Comparison of ENCODE assay signal across 17 cellular contexts in the genomic region with DNA sequence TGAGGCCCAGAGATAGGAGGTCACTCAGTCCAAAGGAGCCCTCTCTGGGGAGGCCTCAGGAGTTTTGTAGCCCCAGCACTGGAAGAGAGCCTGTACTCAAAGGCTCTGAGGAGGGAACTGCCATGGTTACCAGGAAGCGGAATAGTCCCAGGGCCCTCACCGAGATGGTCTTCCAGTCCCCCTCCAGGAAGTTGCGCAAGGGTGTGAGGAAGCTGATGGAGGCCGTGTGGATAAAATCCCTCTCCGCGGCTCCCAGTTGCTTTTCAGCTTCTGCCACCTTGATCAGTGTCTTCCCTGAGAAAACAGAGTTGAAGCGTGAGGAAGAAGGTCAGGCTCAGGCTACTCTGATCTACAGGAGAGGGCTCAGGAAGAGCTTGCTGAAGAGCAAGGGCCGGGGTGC. TPM values are rescaled to one million over a fixed set of nuclear protein-coding genes. Genes with fewer than 3 reads are reported as not detected.
A peak's percentile ranks its signal among the peaks of the same experiment; 100 is the strongest.
DNase-seq lines count a peak whose midpoint lies in the region; ATAC-seq, FAIRE-seq and TF ChIP-seq lines count a peak whose summit lies in the region.
"Had no signal": no experiment of that assay in that cellular context is flagged by ENCODE, and none has a peak within 500 bp of the region (broad histone marks: within the 10 kb centered on the region; RNA-seq: fewer than 3 reads in every experiment).

No MANE protein-coding gene starts in this region.

- H3K4ac ChIP-seq in H1 (replicated peaks; ENCODE audit: insufficient read length, low read depth, low read length): no peak overlapping the region

- no peak overlapping the region for H3K4me2 ChIP-seq in H1 (ENCODE audit: insufficient read depth in 1 of 2, low read depth in 2 of 2, low read length in 2 of 2)

- H3K36me3 ChIP-seq in H1 (ENCODE audit: control insufficient read depth in 2 of 4, insufficient read depth in 4 of 4, low read length in 3 of 4): peaks cover 6 to 39% (median 18%) of the 10 kb centered on the region in 4 experiments; a peak in 7 of 8 replicates

- H2BK12ac ChIP-seq in H1 (ENCODE audit: low read depth, low read length): no peak overlapping the region

- H3K9ac ChIP-seq in H1 (replicated peaks in 1 of 4; ENCODE audit: extremely low read depth in 1 of 4, low read depth in 3 of 4, low read length in 3 of 4): no peak overlapping the region

- H3K27me3 Mint-ChIP-seq in natural killer cell treated with Interleukin-12 subunit alpha and Interleukin-12 subunit beta and Interleukin-15 and Interleukin-18, amount 100 ng/mL, for 72 hours: no peaks in the 10 kb centered on the region
- H3K27me3 Mint-ChIP-seq in natural killer cell (ENCODE audit: low read depth in 2 of 2): no peaks in the 10 kb centered on the region
- H3K27me3 Mint-ChIP-seq in activated CD8-positive, alpha-beta T cell treated with anti-CD3 and anti-CD28 coated beads for 36 hours: no peaks in the 10 kb centered on the region
- H3K27me3 Mint-ChIP-seq: CD4-positive, alpha-beta T cell had no signal

- FAIRE-seq in H1 (lab: Jason Lieb, UNC): no peak
- FAIRE-seq: GM12878, GM18507 had no signal

- H2BK5ac ChIP-seq in H1 (ENCODE audit: low read depth, low read length): no peak overlapping the region

- 96% methylated on average over 8 of the region's 8 CpGs; no CpG with 5 or more reads in 1 of the 2 experiments for WGBS in H1 (ENCODE audit: extremely low coverage in 1 of 2, insufficient coverage in 1 of 2, insufficient read length in 1 of 2, insufficient replicate concordance in 2 of 2, low coverage in 1 of 2, low lambda C conversion rate in 2 of 2, missing lambda C conversion rate in 1 of 2), 2 experiments

- intact Hi-C loops in natural killer cell (cut with micrococcal nuclease): no loop called here
- intact Hi-C loops in activated CD8-positive, alpha-beta T cell treated with anti-CD3 and anti-CD28 coated beads for 36 hours (cut with micrococcal nuclease): no loop called here

- no peak overlapping the region for H3K18ac ChIP-seq in H1 (ENCODE audit: extremely low read depth, low read length)

- no peak overlapping the region for H3K23ac ChIP-seq in H1 (ENCODE audit: insufficient read length)

- H4K91ac ChIP-seq in H1 (replicated peaks; ENCODE audit: insufficient read length, low read length): no peak overlapping the region

- CTCF ChIA-PET in RWPE1 (lab: Yijun Ruan, JAX): interaction anchor here (0.7 kb wide), 1 partner anchor 8 kb away, joined by 3 read pairs; no protein-coding TSS in a partner anchor
- CTCF ChIA-PET in H1 (lab: Charles Lee; ENCODE audit: partially characterized antibody): interaction anchor here (1.7 to 1.8 kb wide), 2 partner anchors 8 to 11 kb away, joined by 6 to 7 read pairs; no protein-coding TSS in a partner anchor
- CTCF ChIA-PET in activated CD8-positive, alpha-beta T cell treated with anti-CD3 and anti-CD28 coated beads for 36 hours (lab: Charles Lee): interaction anchor here (1.6 kb wide), 1 partner anchor 11 kb away, joined by 3 read pairs; no protein-coding TSS in a partner anchor

- TF ChIP-seq POLR2A in H1 (IDR thresholded peaks at IDR 0.05; ENCODE audit: control extremely low read depth in 1 of 2, low read depth in 2 of 2, low read length in 2 of 2): no peak

- H3K56ac ChIP-seq in H1 (replicated peaks; ENCODE audit: insufficient read length, low read depth, low read length): no peak overlapping the region

- no peak overlapping the region for H3K14ac ChIP-seq in H1 (ENCODE audit: insufficient read length)

- TF ChIP-seq CTCF in natural killer cell (IDR thresholded peaks at IDR 0.05): no peak
- no peak for TF ChIP-seq CTCF in RWPE1 (conservative IDR thresholded peaks at IDR 0.05; ENCODE audit: low read depth)
- TF ChIP-seq CTCF in H1 (IDR thresholded peaks at IDR 0.05; ENCODE audit: control extremely low read depth in 1 of 3, insufficient read depth in 1 of 3, low read depth in 1 of 3, low read length in 3 of 3): no peak
- no peak for TF ChIP-seq CTCF in activated CD8-positive, alpha-beta T cell treated with anti-CD3 and anti-CD28 coated beads for 36 hours (IDR thresholded peaks at IDR 0.05)

- no peaks in the 10 kb centered on the region for H3K79me2 ChIP-seq in H1 (ENCODE audit: control insufficient read depth in 1 of 2, insufficient read depth in 2 of 2, low read length in 2 of 2)

- peak; percentile 42 for DNase-seq in natural killer cell treated with Interleukin-12 subunit alpha and Interleukin-12 subunit beta and Interleukin-15 and Interleukin-18, amount 100 ng/mL, for 72 hours (ENCODE audit: low spot score)
- DNase-seq in natural killer cell (no peak), RWPE1 (ENCODE audit: low spot score) (no peak), H1 (ENCODE audit: low read depth in 1 of 2, low spot score in 2 of 2) (no peak)
- DNase-seq in activated naive CD4-positive, alpha-beta T cell treated with anti-CD3 and anti-CD28 coated beads, Interleukin-2, amount 50 U/mL, for 72 hours (ENCODE audit: low spot score in 2 of 2): no peak
- no peak for DNase-seq in activated CD8-positive, alpha-beta T cell treated with anti-CD3 and anti-CD28 coated beads for 36 hours
- DNase-seq: ACHN; Calu3; CD4-positive, alpha-beta T cell; DMS79; GOT3 had no signal

- no peaks in the 10 kb centered on the region for H3K4me1 Mint-ChIP-seq in natural killer cell treated with Interleukin-12 subunit alpha and Interleukin-12 subunit beta and Interleukin-15 and Interleukin-18, amount 100 ng/mL, for 72 hours (ENCODE audit: low read depth in 2 of 2)
- no peaks in the 10 kb centered on the region for H3K4me1 Mint-ChIP-seq in natural killer cell
- H3K4me1 Mint-ChIP-seq in activated CD8-positive, alpha-beta T cell treated with anti-CD3 and anti-CD28 coated beads for 36 hours (ENCODE audit: low read depth): no peaks in the 10 kb centered on the region

- POLR2A ChIA-PET in RWPE1 (lab: Yijun Ruan, JAX; ENCODE audit: low non-redundant PET): no interaction called here
- POLR2A ChIA-PET in H1 (lab: Charles Lee; ENCODE audit: partially characterized antibody): interaction anchor here (0.9 to 5.6 kb wide), 2 partner anchors 11 to 15 kb away, joined by 3 to 41 read pairs; no protein-coding TSS in a partner anchor
- POLR2A ChIA-PET in activated CD8-positive, alpha-beta T cell treated with anti-CD3 and anti-CD28 coated beads for 36 hours (lab: Charles Lee): no interaction called here

- H4K5ac ChIP-seq in H1 (ENCODE audit: insufficient read length, low read depth, low read length): no peak overlapping the region

- H2AK5ac ChIP-seq in H1 (ENCODE audit: low read depth, low read length): no peak overlapping the region

- no peak for ATAC-seq in natural killer cell treated with Interleukin-12 subunit alpha and Interleukin-12 subunit beta and Interleukin-15 and Interleukin-18, amount 100 ng/mL, for 72 hours
- ATAC-seq in natural killer cell (no peak), GM19351 (IDR thresholded peaks at IDR 0.05; ENCODE audit: unreplicated experiment) (no peak)
- no peak for ATAC-seq in activated naive CD4-positive, alpha-beta T cell treated with anti-CD3 and anti-CD28 coated beads, Interleukin-2, amount 50 U/mL, for 72 hours
- no peak for ATAC-seq in activated CD8-positive, alpha-beta T cell treated with anti-CD3 and anti-CD28 coated beads for 36 hours
- ATAC-seq: GM12878 had no signal

- no peak overlapping the region for H3K27ac Mint-ChIP-seq in natural killer cell treated with Interleukin-12 subunit alpha and Interleukin-12 subunit beta and Interleukin-15 and Interleukin-18, amount 100 ng/mL, for 72 hours
- H3K27ac Mint-ChIP-seq in natural killer cell: no peak overlapping the region
- peak overlapping the region in 1 of 2 donors; percentile 62 for H3K27ac Mint-ChIP-seq in activated naive CD4-positive, alpha-beta T cell treated with anti-CD3 and anti-CD28 coated beads, Interleukin-2, amount 50 U/mL, for 72 hours
- no peak overlapping the region for H3K27ac Mint-ChIP-seq in activated CD8-positive, alpha-beta T cell treated with anti-CD3 and anti-CD28 coated beads for 36 hours
- H3K27ac Mint-ChIP-seq: CD4-positive, alpha-beta T cell had no signal

- TF ChIP-seq EP300 in H1 (IDR thresholded peaks at IDR 0.05; ENCODE audit: borderline replicate concordance in 1 of 2, low read depth in 2 of 2, low read length in 2 of 2): no peak

- H4K20me1 ChIP-seq in H1 (replicated peaks in 1 of 2; ENCODE audit: control insufficient read depth in 1 of 2, insufficient read depth in 2 of 2, low read length in 2 of 2): peaks cover 0 to 10% of the 10 kb centered on the region in 2 experiments

- H3K27me3 ChIP-seq in H1 (replicated peaks in 1 of 4; ENCODE audit: control insufficient read depth in 3 of 4, extremely low read depth in 1 of 4, insufficient read depth in 3 of 4, low read length in 3 of 4): no peaks in the 10 kb centered on the region
- H3K27me3 ChIP-seq: BLaER1 treated with 17β-estradiol and CSF1 and Interleukin-3, amounts not matched to agents 10 nM and 100 nM had no signal

- H3K23me2 ChIP-seq in H1 (ENCODE audit: low read depth, low read length): no peaks in the 10 kb centered on the region

- no peak overlapping the region for H3K4me3 ChIP-seq in H1 (ENCODE audit: extremely low read depth in 1 of 4, insufficient read depth in 2 of 4, low read depth in 3 of 4, low read length in 4 of 4)
- H3K4me3 ChIP-seq: BLaER1 treated with 17β-estradiol and CSF1 and Interleukin-3, amounts not matched to agents 10 nM and 100 nM; GM12878; HAP-1 had no signal

- H3K27ac ChIP-seq in RWPE1 (peak overlapping the region; percentile 58), H1 (ENCODE audit: low read depth, low read length) (no peak overlapping the region), temporal lobe (ENCODE audit: low read depth, low read length) (peak overlapping the region; percentile 7)
- H3K27ac ChIP-seq: BLaER1 treated with 17β-estradiol and CSF1 and Interleukin-3, amounts not matched to agents 10 nM and 100 nM had no signal

- no peaks in the 10 kb centered on the region for H3K4me1 ChIP-seq in H1 (replicated peaks in 1 of 4; ENCODE audit: control insufficient read depth in 3 of 4, insufficient read depth in 4 of 4, low read length in 3 of 4)
- H3K4me1 ChIP-seq: HAP-1 had no signal

- no peak for TF ChIP-seq RAD21 in H1 (IDR thresholded peaks at IDR 0.05 in 1 of 2, conservative IDR thresholded peaks at IDR 0.05 in 1 of 2; ENCODE audit: low read depth in 2 of 2, low read length in 2 of 2)

- H2BK20ac ChIP-seq in H1 (ENCODE audit: low read length): no peak overlapping the region

- H2AFZ ChIP-seq in H1 (ENCODE audit: low read length): no peak overlapping the region

- H4K8ac ChIP-seq in H1 (ENCODE audit: extremely low read depth, insufficient read depth, low read length): no peak overlapping the region

- H2BK120ac ChIP-seq in H1 (replicated peaks; ENCODE audit: low read depth, low read length): no peak overlapping the region

- no peaks in the 10 kb centered on the region for H3K9me3 ChIP-seq in H1 (ENCODE audit: insufficient read depth in 2 of 2, low read depth in 1 of 2, low read length in 1 of 2)
- H3K9me3 ChIP-seq: BLaER1 treated with 17β-estradiol and CSF1 and Interleukin-3, amounts not matched to agents 10 nM and 100 nM; HAP-1 had no signal

- no peak overlapping the region for H3K4me3 Mint-ChIP-seq in natural killer cell treated with Interleukin-12 subunit alpha and Interleukin-12 subunit beta and Interleukin-15 and Interleukin-18, amount 100 ng/mL, for 72 hours
- H3K4me3 Mint-ChIP-seq in natural killer cell: no peak overlapping the region
- H3K4me3 Mint-ChIP-seq in activated CD8-positive, alpha-beta T cell treated with anti-CD3 and anti-CD28 coated beads for 36 hours: no peak overlapping the region
- H3K4me3 Mint-ChIP-seq: CD4-positive, alpha-beta T cell had no signal

- no peaks in the 10 kb centered on the region for H3K36me3 Mint-ChIP-seq in natural killer cell treated with Interleukin-12 subunit alpha and Interleukin-12 subunit beta and Interleukin-15 and Interleukin-18, amount 100 ng/mL, for 72 hours
- no peaks in the 10 kb centered on the region for H3K36me3 Mint-ChIP-seq in natural killer cell
- H3K36me3 Mint-ChIP-seq in activated naive CD4-positive, alpha-beta T cell treated with anti-CD3 and anti-CD28 coated beads, Interleukin-2, amount 50 U/mL, for 72 hours: peaks cover 0 to 5% of the 10 kb centered on the region in 2 donors
- H3K36me3 Mint-ChIP-seq in activated CD8-positive, alpha-beta T cell treated with anti-CD3 and anti-CD28 coated beads for 36 hours (ENCODE audit: low read depth): peaks cover 17% of the 10 kb centered on the region

- H2BK15ac ChIP-seq in H1 (ENCODE audit: low read length): no peak overlapping the region

- H3K79me1 ChIP-seq in H1 (ENCODE audit: low read depth, low read length): peaks cover 2% of the 10 kb centered on the region; the same call in 1 of the 2 replicates

- H3K9me3 Mint-ChIP-seq in natural killer cell treated with Interleukin-12 subunit alpha and Interleukin-12 subunit beta and Interleukin-15 and Interleukin-18, amount 100 ng/mL, for 72 hours: no peaks in the 10 kb centered on the region
- no peaks in the 10 kb centered on the region for H3K9me3 Mint-ChIP-seq in natural killer cell
- no peaks in the 10 kb centered on the region for H3K9me3 Mint-ChIP-seq in activated naive CD4-positive, alpha-beta T cell treated with anti-CD3 and anti-CD28 coated beads, Interleukin-2, amount 50 U/mL, for 72 hours
- no peaks in the 10 kb centered on the region for H3K9me3 Mint-ChIP-seq in activated CD8-positive, alpha-beta T cell treated with anti-CD3 and anti-CD28 coated beads for 36 hours
- H3K9me3 Mint-ChIP-seq: CD4-positive, alpha-beta T cell had no signal

RNA-seq across cellular contexts. Expression of gene SH3GLB2, which starts 13.5 kb away (rescaled TPM):
- total RNA-seq in natural killer cell treated with Interleukin-12 subunit alpha and Interleukin-12 subunit beta and Interleukin-15 and Interleukin-18, amount 100 ng/mL, for 72 hours: 10 to 100 TPM; 57.8 to 99.0 TPM
- 10 to 100 TPM; 50.3 to 67.1 (median 65.4) TPM for total RNA-seq in natural killer cell
- total RNA-seq in H1 (2021; fragmentation: NEBNext Ultra II Directional; extraction: Animal tissue kit (Norgen Biotek cat#: 25700)): 52.7 and 54.9 TPM in 2 replicates
- polyA plus RNA-seq in H1 (2011; rRNA removed): 79.9 and 95.9 TPM in 2 replicates
- polyA plus RNA-seq in H1 (2011; cell fraction: cytosol; rRNA removed): 70.3 TPM
- polyA plus RNA-seq in H1 (2011; cell fraction: nucleus; rRNA removed): 212 TPM
- 30.6 to 57.9 TPM (median 53.7 TPM) in 4 replicates for polyA plus RNA-seq in H1 (2012, experiment 1 of 2)
- polyA plus RNA-seq in H1 (2012, experiment 2 of 2): 34.8 TPM
- 32.9 TPM for polyA plus RNA-seq in H1 (2013, experiment 1 of 2)
- polyA plus RNA-seq in H1 (2013, experiment 2 of 2): 31.8 TPM
- 25.4 and 33.3 TPM in 2 replicates for polyA minus RNA-seq in H1 (2011; rRNA and poly(A)+ RNA removed)
- 31.9 TPM for polyA minus RNA-seq in H1 (2011; cell fraction: cytosol; rRNA and poly(A)+ RNA removed)
- 44.1 TPM for polyA minus RNA-seq in H1 (2011; cell fraction: nucleus; rRNA and poly(A)+ RNA removed)
- total RNA-seq in temporal lobe: 41.8 TPM
- total RNA-seq in activated naive CD4-positive, alpha-beta T cell treated with anti-CD3 and anti-CD28 coated beads, Interleukin-2, amount 50 U/mL, for 72 hours: 10 to 100 TPM; 44.1 to 59.9 TPM
- 10 to 100 TPM; 49.3 to 50.8 TPM for total RNA-seq in activated CD8-positive, alpha-beta T cell treated with anti-CD3 and anti-CD28 coated beads for 36 hours

RNA-seq across cellular contexts. Expression of gene MIGA2, which starts 21.8 kb away (rescaled TPM):
- total RNA-seq in natural killer cell treated with Interleukin-12 subunit alpha and Interleukin-12 subunit beta and Interleukin-15 and Interleukin-18, amount 100 ng/mL, for 72 hours: 10 to 100 TPM; 42.4 to 82.6 TPM
- total RNA-seq in natural killer cell (10 to 100 TPM; 67.3 to 77.9 (median 73.9) TPM), temporal lobe (17.0 TPM)
- 30.9 and 39.0 TPM in 2 replicates for total RNA-seq in H1 (2021; fragmentation: NEBNext Ultra II Directional; extraction: Animal tissue kit (Norgen Biotek cat#: 25700))
- polyA plus RNA-seq in H1 (2011; rRNA removed): 24.6 and 36.6 TPM in 2 replicates
- 31.0 TPM for polyA plus RNA-seq in H1 (2011; cell fraction: cytosol; rRNA removed)
- 271 TPM for polyA plus RNA-seq in H1 (2011; cell fraction: nucleus; rRNA removed)
- 23.6 to 37.7 TPM (median 30.3 TPM) in 4 replicates for polyA plus RNA-seq in H1 (2012, experiment 1 of 2)
- polyA plus RNA-seq in H1 (2012, experiment 2 of 2): 23.7 TPM
- 18.7 TPM for polyA plus RNA-seq in H1 (2013, experiment 1 of 2)
- 16.5 TPM for polyA plus RNA-seq in H1 (2013, experiment 2 of 2)
- 11.5 and 21.2 TPM in 2 replicates for polyA minus RNA-seq in H1 (2011; rRNA and poly(A)+ RNA removed)
- 8.1 TPM for polyA minus RNA-seq in H1 (2011; cell fraction: cytosol; rRNA and poly(A)+ RNA removed)
- polyA minus RNA-seq in H1 (2011; cell fraction: nucleus; rRNA and poly(A)+ RNA removed): 51.4 TPM
- total RNA-seq in activated naive CD4-positive, alpha-beta T cell treated with anti-CD3 and anti-CD28 coated beads, Interleukin-2, amount 50 U/mL, for 72 hours: 10 to 100 TPM; 30.4 to 79.3 TPM
- total RNA-seq in activated CD8-positive, alpha-beta T cell treated with anti-CD3 and anti-CD28 coated beads for 36 hours: 10 to 100 TPM; 34.6 to 35.8 TPM
